Comparison of ENCODE assay signal across 8 cellular contexts in genomic region chr1:205750683-205751651, GRCh38. TPM values are rescaled to one million over a fixed set of nuclear protein-coding genes. Genes with fewer than 3 reads are reported as not detected.
DNase-seq lines count a peak whose midpoint lies in the region; ATAC-seq and TF ChIP-seq lines count a peak whose summit lies in the region.

No MANE protein-coding gene starts in this region.

- no peak for ATAC-seq in natural killer cell
- ATAC-seq in aorta (ENCODE audit: low FRiP score), result no peak

- TF ChIP-seq CTCF in GM10266 (IDR thresholded peaks at IDR 0.05; ENCODE audit: control insufficient read depth, insufficient read depth, low read depth, missing control alignments) (no peak), coronary artery (IDR thresholded peaks at IDR 0.05) (no peak), natural killer cell (IDR thresholded peaks at IDR 0.05) (no peak)

- no peaks in the 10 kb centered on the region for H3K9me3 Mint-ChIP-seq in natural killer cell

- H3K27ac ChIP-seq in coronary artery (peak overlapping the region; percentile 99 to 100), aorta (ENCODE audit: low read depth in 1 of 2, low read length in 2 of 2) (peak overlapping the region in 1 of 2 donors; percentile 52)

- H3K4me1 Mint-ChIP-seq in natural killer cell, result peaks cover 26 to 35% of the 10 kb centered on the region in 2 donors

- peaks cover 8% of the 10 kb centered on the region for H3K36me3 Mint-ChIP-seq in natural killer cell

- WGBS in aorta, 2 donors, result 70 to 74% methylated on average over 14 of the region's 14 CpGs

- H3K4me3 Mint-ChIP-seq in natural killer cell, result peak overlapping the region; percentile 100

- H3K27me3 ChIP-seq in aorta (ENCODE audit: control insufficient read depth in 1 of 2, insufficient read depth in 2 of 2, low read length in 1 of 2), result no peaks in the 10 kb centered on the region

- H3K9me3 ChIP-seq in aorta (ENCODE audit: control insufficient read depth, low read length), result no peaks in the 10 kb centered on the region

- no peaks in the 10 kb centered on the region for H3K27me3 Mint-ChIP-seq in natural killer cell (ENCODE audit: low read depth in 2 of 2)

- H3K4me1 ChIP-seq in aorta (ENCODE audit: control insufficient read depth in 1 of 2, insufficient read depth in 2 of 2, low read length in 2 of 2), result peaks cover 0 to 4% of the 10 kb centered on the region in 2 donors

- DNase-seq in GM10266 (ENCODE audit: extremely low spot score), result peak; percentile 18
- peak; percentile 15 for DNase-seq in NCI-H510A (lab: John Stamatoyannopoulos, UW)
- DNase-seq in coronary artery (ENCODE audit: low spot score), result no peak
- no peak for DNase-seq in natural killer cell
- DNase-seq in GM19240 (ENCODE audit: insufficient read length, low spot score), result no peak
- no peak for DNase-seq in aorta
- DNase-seq in NCI-H345 treated with DMSO at 0.1 percent for 48 hours (lab: John Stamatoyannopoulos, UW; ENCODE audit: unreplicated experiment), result no peak
- no peak for DNase-seq in SHP77 treated with DMSO at 0.1 percent for 48 hours (lab: John Stamatoyannopoulos, UW)

- H3K27ac Mint-ChIP-seq in natural killer cell, result peak overlapping the region; percentile 90 to 97

- H3K4me3 ChIP-seq in coronary artery (peak overlapping the region; percentile 92), aorta (ENCODE audit: low read length in 2 of 2) (peak overlapping the region in 1 of 2 donors; percentile 49)

- intact Hi-C loops in natural killer cell (cut with micrococcal nuclease), result loop anchor here (1.0 kb wide), 1 partner anchor 24 kb away; the partner anchor contains the start of gene RAB29
- intact Hi-C loops in aorta (cut with DNase I), result loop anchor here in 1 of 2 donors (1.0 kb wide), 1 partner anchor 24 kb away; the partner anchor contains the start of gene RAB29

- no peaks in the 10 kb centered on the region for H3K36me3 ChIP-seq in aorta (ENCODE audit: control insufficient read depth in 1 of 2, insufficient read depth in 2 of 2, low read length in 1 of 2)

RNA-seq across cellular contexts. Expression of gene NUCKS1, which starts 1.0 kb away (rescaled TPM):
- total RNA-seq in natural killer cell (100 to 1,000 TPM in 2 of 3 donors, 10 to 100 TPM in 1; 89.2 to 113 (median 103) TPM), aorta (100 to 1,000 TPM; 145 to 158 TPM)
- polyA plus RNA-seq in aorta, result 10 to 100 TPM; 47.1 to 47.6 TPM

RNA-seq across cellular contexts. Expression of gene RAB29, which starts 24.3 kb away (rescaled TPM):
- total RNA-seq in natural killer cell (100 to 1,000 TPM in 1 of 3 donors, 10 to 100 TPM in 2; 69.0 to 120 (median 95.1) TPM), aorta (10 to 100 TPM; 19.5 to 38.9 TPM)
- polyA plus RNA-seq in aorta, result 10 to 100 TPM; 27.2 to 36.8 TPM

Comparison
In these comparisons a context has a peak if more than half of its experiments do, and no peak if none do; other contexts are left out.
1. DNase-seq: peak in GM10266 (single experiment) and NCI-H510A (single experiment); none in coronary artery (single experiment), natural killer cell (single experiment), GM19240 (single experiment), aorta (0 of 2), NCI-H345 treated with DMSO at 0.1 percent for 48 hours (single experiment) and SHP77 treated with DMSO at 0.1 percent for 48 hours (single experiment).